In genomic region chr7:151381333-151382078, GRCh38 we compare ENCODE assay signal across 9 cellular contexts. TPM values are rescaled to one million over a fixed set of nuclear protein-coding genes. Genes with fewer than 3 reads are reported as not detected.
A peak's percentile ranks its signal among the peaks of the same experiment; 100 is the strongest.
DNase-seq lines count a peak whose midpoint lies in the region; ATAC-seq and TF ChIP-seq lines count a peak whose summit lies in the region.
"Had no signal": no experiment of that assay in that cellular context is flagged by ENCODE, and none has a peak within 500 bp of the region (broad histone marks: within the 10 kb centered on the region; RNA-seq: fewer than 3 reads in every experiment).

No MANE protein-coding gene starts in this region.

- peaks cover 0 to 54% (median 9%) of the 10 kb centered on the region in 4 donors for H3K27me3 ChIP-seq in esophagus squamous epithelium

- H3K9me3 ChIP-seq in HEK293 (ENCODE audit: control insufficient read depth, insufficient read depth, low read depth, low read length) (no peaks in the 10 kb centered on the region), esophagus squamous epithelium (no peaks in the 10 kb centered on the region)

- H3K27ac ChIP-seq in HEK293 (ENCODE audit: extremely low read depth, low read depth, low read length) = no peak overlapping the region
- no peak overlapping the region for H3K27ac ChIP-seq in esophagus squamous epithelium

- TF ChIP-seq POLR2A in esophagus squamous epithelium (IDR thresholded peaks at IDR 0.05) = no peak

- POLR2A ChIA-PET in HEK293 (lab: Yijun Ruan, JAX) = no interaction called here

- H3K4me1 ChIP-seq in HEK293 (ENCODE audit: control insufficient read depth, insufficient read depth, low read length) (no peaks in the 10 kb centered on the region), esophagus squamous epithelium (peaks cover 10 to 20% (median 14%) of the 10 kb centered on the region in 3 donors)

- peaks cover 0 to 33% of the 10 kb centered on the region in 2 experiments; a peak in 1 of 3 replicates for H3K36me3 ChIP-seq in HEK293 (ENCODE audit: control insufficient read depth in 2 of 2, insufficient read depth in 1 of 2, low read length in 2 of 2)
- peaks cover 3 to 29% (median 4%) of the 10 kb centered on the region in 3 donors for H3K36me3 ChIP-seq in esophagus squamous epithelium

- peak; percentile 41 to 49 for DNase-seq in activated CD4-positive, alpha-beta T cell treated with anti-CD3 and anti-CD28 coated beads for 4 hours
- DNase-seq in esophagus squamous epithelium (lab: John Stamatoyannopoulos, UW) = no peak
- peak; percentile 30 for DNase-seq in stimulated activated CD4-positive, alpha-beta T cell treated with anti-CD3 and anti-CD28 coated beads, Interleukin-15, amount 100 ng/mL, for 24 hours

- TF ChIP-seq CTCF in HEK293 (tag by site-specific recombination; IDR thresholded peaks at IDR 0.05) = no peak
- TF ChIP-seq CTCF in esophagus squamous epithelium (IDR thresholded peaks at IDR 0.05) = no peak

- ATAC-seq in GM18867 (IDR thresholded peaks at IDR 0.05; ENCODE audit: unreplicated experiment) (no peak), HG03039 (IDR thresholded peaks at IDR 0.05; ENCODE audit: unreplicated experiment) (no peak), GM18517 (IDR thresholded peaks at IDR 0.05; ENCODE audit: unreplicated experiment) (no peak)

- no peak overlapping the region for H3K4me3 ChIP-seq in HEK293 (ENCODE audit: low read depth, low read length)
- H3K4me3 ChIP-seq in esophagus squamous epithelium = peak overlapping the region; percentile 1 to 61 (median 29)

- intact Hi-C loops in esophagus squamous epithelium (cut with DNase I) = no loop called here

- CTCF ChIA-PET in HEK293 (lab: Yijun Ruan, JAX) = interaction anchor here (0.7 kb wide), 1 partner anchor 11 kb away, joined by 3 read pairs; no protein-coding TSS in a partner anchor

- WGBS in esophagus squamous epithelium, 2 donors = 8% methylated on average over 7 of the region's 83 CpGs; no CpG with 5 or more reads in 1 of the 2 donors

TF ChIP-seq in HEK293, 187 proteins besides CTCF, POLR2A, EP300 and RAD21:
- no peak for TF ChIP-seq GLIS2 (tag by site-specific recombination; IDR thresholded peaks at IDR 0.05)
- TF ChIP-seq KLF8 (tag by site-specific recombination; IDR thresholded peaks at IDR 0.05) = peak; percentile 12; the same call in 1 of the 2 replicates
- no peak for TF ChIP-seq ZNF335 (tag by site-specific recombination; conservative IDR thresholded peaks at IDR 0.05)
- TF ChIP-seq ZBTB8A (tag by site-specific recombination; IDR thresholded peaks at IDR 0.05) = peak; percentile 54
- TF ChIP-seq ZNF157 (tag by site-specific recombination; IDR thresholded peaks at IDR 0.05) = no peak
- TF ChIP-seq ZSCAN16 (tag by site-specific recombination; IDR thresholded peaks at IDR 0.05) = no peak
- TF ChIP-seq ZNF19 (tag by site-specific recombination; IDR thresholded peaks at IDR 0.05; ENCODE audit: low read depth) = no peak
- no peak for TF ChIP-seq ZNF501 (tag by site-specific recombination; IDR thresholded peaks at IDR 0.05)
- TF ChIP-seq ATF2 (tag by site-specific recombination; IDR thresholded peaks at IDR 0.05; ENCODE audit: low read depth) = no peak
TF ChIP-seq in HEK293: peak in this region for 2.

RNA-seq across cellular contexts. Expression of gene WDR86, which starts 28.3 kb away (rescaled TPM):
- 1 to 10 TPM in 2 of 4 donors, under 1 TPM in 2; 0.53 to 4.6 (median 1.5) TPM for total RNA-seq in esophagus squamous epithelium

RNA-seq across cellular contexts. Expression of gene NUB1, which starts 39.9 kb away (rescaled TPM):
- 10 to 100 TPM; 16.8 to 46.7 (median 26.1) TPM for total RNA-seq in esophagus squamous epithelium

RNA-seq across cellular contexts. Expression of gene CRYGN, which starts 58.4 kb away (rescaled TPM):
- total RNA-seq in esophagus squamous epithelium = under 1 TPM in 1 of 4 donors, not detected in 3; 0.19 TPM
- total RNA-seq: glomerular endothelial cell, M059J had no signal
